ENCODE assay signal across 8 cellular contexts in the genomic region with DNA sequence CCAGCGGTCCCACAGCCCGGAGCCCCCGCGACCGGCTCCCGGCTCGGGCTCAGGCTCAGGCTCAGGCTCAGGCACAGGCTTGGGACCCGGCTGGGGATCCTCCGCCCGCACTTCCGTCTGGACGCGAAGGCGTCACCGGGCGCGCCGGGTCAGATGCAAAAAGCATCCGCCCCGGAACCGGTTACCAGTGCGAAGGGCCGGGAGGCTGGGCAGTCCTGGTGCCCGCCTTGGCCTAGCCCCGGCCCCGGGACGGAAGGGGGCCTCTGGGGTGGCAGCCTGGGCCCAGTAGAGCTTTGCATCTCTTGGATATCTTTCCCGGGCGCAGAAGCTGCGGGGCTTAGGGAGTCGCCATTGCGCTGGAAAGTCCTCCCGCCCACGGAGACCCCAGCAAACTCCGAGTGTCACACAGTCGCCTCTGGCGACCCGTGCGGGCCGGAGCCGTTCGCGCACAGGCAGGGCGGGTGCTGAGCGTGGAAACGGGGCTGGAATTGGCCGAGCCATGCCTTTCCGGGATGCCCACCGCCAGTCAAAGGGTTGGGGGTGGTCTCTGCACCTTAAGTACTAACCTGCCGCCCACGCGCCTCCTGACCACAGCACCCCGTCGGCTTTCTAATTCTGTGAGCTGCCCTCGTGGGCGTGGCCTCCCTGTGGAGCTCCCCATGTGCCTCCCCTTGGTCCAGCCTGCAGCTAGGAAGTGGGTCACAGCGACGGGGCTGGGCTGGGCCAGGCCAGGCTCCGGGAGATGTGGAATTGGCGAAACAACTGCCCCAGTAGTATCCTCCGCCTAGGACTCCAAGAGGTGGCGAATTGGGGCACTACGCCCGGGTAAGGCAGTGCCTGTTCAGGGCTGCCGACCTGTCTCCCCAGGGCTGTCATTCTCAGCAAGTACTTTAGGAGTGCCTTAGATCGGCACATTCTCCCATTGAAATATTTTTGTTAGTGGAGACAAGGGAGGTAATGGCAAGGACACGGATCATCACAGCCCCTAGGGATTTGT. TPM values are rescaled to one million over a fixed set of nuclear protein-coding genes. Genes with fewer than 3 reads are reported as not detected.
DNase-seq lines count a peak whose midpoint lies in the region; ATAC-seq and TF ChIP-seq lines count a peak whose summit lies in the region.

A gene (minus strand): TSS at position 119 of the 997 bp plus-strand sequence. CDS start 129 bp downstream, outside the sequence.

- H3K27me3 Mint-ChIP-seq in nephron (ENCODE audit: low read depth) = no peaks in the 10 kb centered on the region

- no peaks in the 10 kb centered on the region for H3K36me3 Mint-ChIP-seq in nephron (ENCODE audit: low read depth)

- no peaks in the 10 kb centered on the region for H3K9me3 Mint-ChIP-seq in nephron

- TF ChIP-seq CTCF in fibroblast of the aortic adventitia (IDR thresholded peaks at IDR 0.05; ENCODE audit: insufficient read depth, low read length) (no peak), nephron (IDR thresholded peaks at IDR 0.05; ENCODE audit: unreplicated experiment in 3 of 3) (no peak)

- H3K27ac Mint-ChIP-seq in nephron = peak within 1 kb of the TSS; percentile 82 to 96 (median 89)

- peak; percentile 70 for TF ChIP-seq POLR2A in Raji (IDR thresholded peaks at IDR 0.05; ENCODE audit: insufficient read depth, low read depth, low read length)

- H3K4me1 Mint-ChIP-seq in nephron = peaks cover 24% of the 10 kb centered on the region

- peak; percentile 77 for ATAC-seq in GM21737 (IDR thresholded peaks at IDR 0.05; ENCODE audit: unreplicated experiment)
- ATAC-seq in stimulated activated naive CD8-positive, alpha-beta T cell treated with anti-CD3 and anti-CD28 coated beads, Interleukin-15, Interleukin-2, amounts not matched to agents 100 U/mL and 50 U/mL, for 24 hours = peak; percentile 90

- DNase-seq in EH (ENCODE audit: low read depth) (peak; percentile 87), KG1 (lab: John Stamatoyannopoulos, UW) (peak; percentile 76), fibroblast of the aortic adventitia (ENCODE audit: low read depth) (peak; percentile 76)
- DNase-seq in activated effector memory CD4-positive, alpha-beta T cell treated with anti-CD3 and anti-CD28 coated beads, Interleukin-2, amount 50 U/mL, for 16 hours = peak; percentile 93
- DNase-seq in stimulated activated naive CD8-positive, alpha-beta T cell treated with anti-CD3 and anti-CD28 coated beads, Interleukin-15, Interleukin-2, amounts not matched to agents 100 U/mL and 50 U/mL, for 24 hours = peak; percentile 91

- peak within 1 kb of the TSS; percentile 91 for H3K4me3 ChIP-seq in fibroblast of the aortic adventitia (ENCODE audit: low read depth, low read length)

- peak within 1 kb of the TSS; percentile 94 to 98 (median 98) for H3K4me3 Mint-ChIP-seq in nephron

RNA-seq across cellular contexts. Expression of the gene that starts here (rescaled TPM):
- 28.5 and 57.8 TPM in 2 replicates for total RNA-seq in fibroblast of the aortic adventitia (ENCODE audit: low replicate concordance)

Comparison
In these comparisons a context has a peak if more than half of its experiments do, and no peak if none do; other contexts are left out.
1. Peak in every context shown above with its lines: DNase-seq, ATAC-seq and H3K4me3 ChIP-seq.